Comparison of ENCODE assay signal across 8 cellular contexts in genomic region chr7:30062587-30062986, GRCh38. TPM values are rescaled to one million over a fixed set of nuclear protein-coding genes. Genes with fewer than 3 reads are reported as not detected.
DNase-seq lines count a peak whose midpoint lies in the region; ATAC-seq, FAIRE-seq and TF ChIP-seq lines count a peak whose summit lies in the region.

No MANE protein-coding gene starts in this region.

- peak; percentile 70 to 83; a peak in 4 of 5 replicates for TF ChIP-seq RAD21 in A549 (conservative IDR thresholded peaks at IDR 0.05 in 1 of 2, IDR thresholded peaks at IDR 0.05 in 1 of 2)

- H3K9me3 ChIP-seq in A549: no peaks in the 10 kb centered on the region

- no peak overlapping the region for H3K27ac ChIP-seq in A549

- ATAC-seq in A549 (peak; percentile 86 to 93; a peak in 5 of 6 replicates), GM18520 (IDR thresholded peaks at IDR 0.05; ENCODE audit: unreplicated experiment) (no peak), HG03342 (IDR thresholded peaks at IDR 0.05; ENCODE audit: unreplicated experiment) (no peak)

- no peak for TF ChIP-seq POLR2A in A549 (IDR thresholded peaks at IDR 0.05; ENCODE audit: low read length)

- FAIRE-seq in A549 (lab: Jason Lieb, UNC): peak; percentile 72

- DNase-seq in A549 (ENCODE audit: low read depth in 1 of 2, low spot score in 1 of 2) (peak; percentile 46 to 51), GM12865 (ENCODE audit: low read depth) (peak; percentile 46), KBM-7 (peak; percentile 53), SKM-1 (lab: John Stamatoyannopoulos, UW; ENCODE audit: unreplicated experiment) (peak; percentile 21), fibroblast of the conjunctiva (ENCODE audit: low read depth) (peak; percentile 47), pons (ENCODE audit: low spot score) (peak; percentile 84)

- CTCF ChIA-PET in A549 (lab: Yijun Ruan, JAX): interaction anchor here (0.7 to 5.2 kb wide), 32 partner anchors 8 to 428 kb away, joined by 3 to 57 read pairs (median 5); partner anchors contain the start of genes FKBP14 and PLEKHA8

- H3K4me2 ChIP-seq in A549: no peak overlapping the region

- TF ChIP-seq EP300 in A549 (IDR thresholded peaks at IDR 0.05): no peak

- TF ChIP-seq CTCF in A549 (IDR thresholded peaks at IDR 0.05) (peak; percentile 79), GM12865 (IDR thresholded peaks at IDR 0.05; ENCODE audit: insufficient read depth, low read depth, low read length, missing control alignments) (peak; percentile 52)

- POLR2A ChIA-PET in A549 (lab: Yijun Ruan, JAX): no interaction called here

- 5% methylated on average over 1 of the region's 1 CpG for WGBS in A549 (ENCODE audit: missing lambda C conversion rate)

- in situ Hi-C loops in KBM-7 (cut with MboI; ENCODE audit: low pct_unique_long_range_greater_than_20kb, low sequenced_read_pairs): no loop called here

- H3K4me3 ChIP-seq in A549 (no peak overlapping the region), GM12865 (ENCODE audit: low read depth, low read length) (no peak overlapping the region)

- H3K4me1 ChIP-seq in A549: no peaks in the 10 kb centered on the region

TF ChIP-seq in A549, 52 proteins besides CTCF, POLR2A, EP300 and RAD21:
- TF ChIP-seq NPAS2 (CRISPR knock-in tag; IDR thresholded peaks at IDR 0.05; ENCODE audit: borderline replicate concordance) (no peak), SMC3 (IDR thresholded peaks at IDR 0.05) (peak; percentile 55; the same call in 2 of the 3 replicates), MAFK (IDR thresholded peaks at IDR 0.05; ENCODE audit: partially characterized antibody) (no peak), ZNF302 (CRISPR knock-in tag; IDR thresholded peaks at IDR 0.05) (no peak)

RNA-seq across cellular contexts. Expression of gene PLEKHA8, which starts 34.4 kb away (rescaled TPM):
- polyA plus RNA-seq in A549 (2011; rRNA removed) (10.6 and 10.9 TPM in 2 replicates), A549 (2017; fragmentation: RNase III; extraction: RNeasy Plus Mini Kit Qiagen cat#74134 plus additional on column Dnase treatment) (5.9 to 6.6 TPM (median 6.2 TPM) in 3 replicates)
- polyA plus RNA-seq in A549 (2012; cell fraction: cytosol; rRNA removed): 1.7 TPM in 2 replicates
- polyA plus RNA-seq in A549 (2012; cell fraction: nucleus; rRNA removed): 0.94 and 1.8 TPM in 2 replicates
- polyA minus RNA-seq in A549 (2011; rRNA and poly(A)+ RNA removed): 8.5 and 9.8 TPM in 2 replicates

RNA-seq across cellular contexts. Expression of gene FKBP14, which starts 36.1 kb away (rescaled TPM):
- polyA plus RNA-seq in A549 (2011; rRNA removed) (17.7 and 22.8 TPM in 2 replicates), A549 (2017; fragmentation: RNase III; extraction: RNeasy Plus Mini Kit Qiagen cat#74134 plus additional on column Dnase treatment) (10.6 to 11.1 TPM (median 10.7 TPM) in 3 replicates)
- polyA plus RNA-seq in A549 (2012; cell fraction: cytosol; rRNA removed): 3.7 and 3.9 TPM in 2 replicates
- 1.6 and 2.3 TPM in 2 replicates for polyA plus RNA-seq in A549 (2012; cell fraction: nucleus; rRNA removed)
- polyA minus RNA-seq in A549 (2011; rRNA and poly(A)+ RNA removed): 4.7 and 6.4 TPM in 2 replicates

Comparison
In these comparisons a context has a peak if more than half of its experiments do, and no peak if none do; other contexts are left out.
1. ATAC-seq: peak in A549 (2 of 2); none in GM18520 (single experiment) and HG03342 (single experiment).
2. DNase-seq: peak in every context shown above with its lines; median percentile 84 in pons; 53 in KBM-7; 48 in A549; 47 in fibroblast of the conjunctiva; 46 in GM12865; 21 in SKM-1.